Comparison of ENCODE assay signal across 8 cellular contexts in genomic region chr2:201220102-201220570, GRCh38. TPM values are rescaled to one million over a fixed set of nuclear protein-coding genes. Genes with fewer than 3 reads are reported as not detected.
DNase-seq lines count a peak whose midpoint lies in the region; ATAC-seq, FAIRE-seq and TF ChIP-seq lines count a peak whose summit lies in the region.
"Had no signal": no experiment of that assay in that cellular context is flagged by ENCODE, and none has a peak within 500 bp of the region (broad histone marks: within the 10 kb centered on the region; RNA-seq: fewer than 3 reads in every experiment).

No MANE protein-coding gene starts in this region.

- no peak overlapping the region for H3K56ac ChIP-seq in H1 (replicated peaks; ENCODE audit: insufficient read length, low read depth, low read length)

- no peak overlapping the region for H3K23ac ChIP-seq in H1 (ENCODE audit: insufficient read length)

- H3K14ac ChIP-seq in H1 (ENCODE audit: insufficient read length), result no peak overlapping the region

- H3K4ac ChIP-seq in H1 (replicated peaks; ENCODE audit: insufficient read length, low read depth, low read length), result no peak overlapping the region

- no peaks in the 10 kb centered on the region for H4K20me1 ChIP-seq in H1 (replicated peaks in 1 of 2; ENCODE audit: control insufficient read depth in 1 of 2, insufficient read depth in 2 of 2, low read length in 2 of 2)
- no peaks in the 10 kb centered on the region for H4K20me1 ChIP-seq in neural progenitor cell (ENCODE audit: low read depth)

- TF ChIP-seq RAD21 in H1 (IDR thresholded peaks at IDR 0.05 in 1 of 2, conservative IDR thresholded peaks at IDR 0.05 in 1 of 2; ENCODE audit: low read depth in 2 of 2, low read length in 2 of 2), result no peak

- DNase-seq in H7 (peak; percentile 29), NCI-H2227 treated with DMSO at 0.1 percent for 48 hours (lab: John Stamatoyannopoulos, UW) (peak; percentile 49), H1 (ENCODE audit: low read depth in 1 of 2, low spot score in 2 of 2) (no peak), neural progenitor cell (ENCODE audit: low spot score) (peak; percentile 42), HuH-7.5 (ENCODE audit: low spot score) (no peak)

- TF ChIP-seq POLR2A in H1 (IDR thresholded peaks at IDR 0.05; ENCODE audit: control extremely low read depth in 1 of 2, low read depth in 2 of 2, low read length in 2 of 2), result no peak

- POLR2A ChIA-PET in H1 (lab: Charles Lee; ENCODE audit: partially characterized antibody), result interaction anchor here (0.5 to 3.6 kb wide), 5 partner anchors 12 to 257 kb away, joined by 3 to 9 read pairs (median 3); no protein-coding TSS in a partner anchor

- peak overlapping the region; percentile 26 for H4K5ac ChIP-seq in H1 (ENCODE audit: insufficient read length, low read depth, low read length)

- H2BK12ac ChIP-seq in H1 (ENCODE audit: low read depth, low read length), result no peak overlapping the region

- no peak overlapping the region for H4K91ac ChIP-seq in H1 (replicated peaks; ENCODE audit: insufficient read length, low read length)

- H2BK5ac ChIP-seq in H1 (ENCODE audit: low read depth, low read length), result no peak overlapping the region

- no peaks in the 10 kb centered on the region for H3K79me1 ChIP-seq in H1 (ENCODE audit: low read depth, low read length)

- H3K27me3 ChIP-seq in H7 (ENCODE audit: control insufficient read depth, insufficient read depth, low read length) (no peaks in the 10 kb centered on the region), H1 (replicated peaks in 1 of 4; ENCODE audit: control insufficient read depth in 3 of 4, extremely low read depth in 1 of 4, insufficient read depth in 3 of 4, low read length in 3 of 4) (no peaks in the 10 kb centered on the region), neural progenitor cell (no peaks in the 10 kb centered on the region)
- H3K27me3 ChIP-seq: vagina had no signal

- no peak overlapping the region for H2BK20ac ChIP-seq in H1 (ENCODE audit: low read length)

- no peak for FAIRE-seq in H1 (lab: Jason Lieb, UNC)

- no peak overlapping the region for H2AK5ac ChIP-seq in H1 (ENCODE audit: low read depth, low read length)

- peaks cover 2% of the 10 kb centered on the region for H3K27me3 Mint-ChIP-seq in neural progenitor cell (ENCODE audit: insufficient read depth, low read depth)

- H3K79me2 ChIP-seq in H1 (ENCODE audit: control insufficient read depth in 1 of 2, insufficient read depth in 2 of 2, low read length in 2 of 2), result no peaks in the 10 kb centered on the region
- no peaks in the 10 kb centered on the region for H3K79me2 ChIP-seq in neural progenitor cell (ENCODE audit: low read depth)

- H3K36me3 ChIP-seq in H7 (replicated peaks; ENCODE audit: control insufficient read depth, insufficient read depth, low read length), result no peaks in the 10 kb centered on the region; the same call in 1 of the 2 replicates
- H3K36me3 ChIP-seq in H1 (ENCODE audit: control insufficient read depth in 2 of 4, insufficient read depth in 4 of 4, low read length in 3 of 4), result no peaks in the 10 kb centered on the region
- no peaks in the 10 kb centered on the region for H3K36me3 ChIP-seq in neural progenitor cell
- H3K36me3 ChIP-seq: vagina had no signal

- H2BK120ac ChIP-seq in H1 (replicated peaks; ENCODE audit: low read depth, low read length), result no peak overlapping the region

- H3K18ac ChIP-seq in H1 (ENCODE audit: extremely low read depth, low read length), result no peak overlapping the region

- H3K4me3 Mint-ChIP-seq in neural progenitor cell, result no peak overlapping the region

- no peaks in the 10 kb centered on the region for H3K9me3 Mint-ChIP-seq in neural progenitor cell

- no peak overlapping the region for H2BK15ac ChIP-seq in H1 (ENCODE audit: low read length)

- H3K4me1 ChIP-seq in H1 (replicated peaks in 1 of 4; ENCODE audit: control insufficient read depth in 3 of 4, insufficient read depth in 4 of 4, low read length in 3 of 4) (peaks cover 5 to 23% (median 13%) of the 10 kb centered on the region in 4 experiments; a peak in 6 of 7 replicates), neural progenitor cell (peaks cover 12% of the 10 kb centered on the region)
- H3K4me1 ChIP-seq: vagina had no signal

- peaks cover 11% of the 10 kb centered on the region for H3K4me1 Mint-ChIP-seq in neural progenitor cell

- no peak overlapping the region for H4K8ac ChIP-seq in H1 (ENCODE audit: extremely low read depth, insufficient read depth, low read length)

- H3K23me2 ChIP-seq in H1 (ENCODE audit: low read depth, low read length), result no peaks in the 10 kb centered on the region

- ATAC-seq in HG03565 (IDR thresholded peaks at IDR 0.05; ENCODE audit: unreplicated experiment), result no peak
- ATAC-seq in GM21529 (IDR thresholded peaks at IDR 0.05; ENCODE audit: unreplicated experiment), result no peak

- H3K4me2 ChIP-seq in H1 (ENCODE audit: insufficient read depth in 1 of 2, low read depth in 2 of 2, low read length in 2 of 2), result peak overlapping the region; percentile 43 to 71
- no peak overlapping the region for H3K4me2 ChIP-seq in neural progenitor cell

- no peaks in the 10 kb centered on the region for H3F3A ChIP-seq in neural progenitor cell (ENCODE audit: low read depth)

- H2AFZ ChIP-seq in H1 (ENCODE audit: low read length), result no peak overlapping the region
- H2AFZ ChIP-seq in neural progenitor cell (replicated peaks), result peak overlapping the region; percentile 36

- H3K27ac Mint-ChIP-seq in neural progenitor cell, result no peak overlapping the region

- 70% methylated on average over 4 of the region's 4 CpGs; no CpG with 5 or more reads in 1 of the 2 experiments for WGBS in H1 (ENCODE audit: extremely low coverage in 1 of 2, insufficient coverage in 1 of 2, insufficient read length in 1 of 2, insufficient replicate concordance in 2 of 2, low coverage in 1 of 2, low lambda C conversion rate in 2 of 2, missing lambda C conversion rate in 1 of 2), 2 experiments

- no peak overlapping the region for H3K9ac ChIP-seq in H1 (replicated peaks in 1 of 4; ENCODE audit: extremely low read depth in 1 of 4, low read depth in 3 of 4, low read length in 3 of 4)
- H3K9ac ChIP-seq in neural progenitor cell, result no peak overlapping the region

- TF ChIP-seq CTCF in H1 (IDR thresholded peaks at IDR 0.05; ENCODE audit: control extremely low read depth in 1 of 3, insufficient read depth in 1 of 3, low read depth in 1 of 3, low read length in 3 of 3), result no peak
- no peak for TF ChIP-seq CTCF in neural progenitor cell (IDR thresholded peaks at IDR 0.05)

- no peaks in the 10 kb centered on the region for H3K36me3 Mint-ChIP-seq in neural progenitor cell

- no peak overlapping the region for H3K4me3 ChIP-seq in H7 (ENCODE audit: insufficient read depth, low read depth, low read length)
- H3K4me3 ChIP-seq in H1 (ENCODE audit: extremely low read depth in 1 of 4, insufficient read depth in 2 of 4, low read depth in 3 of 4, low read length in 4 of 4), result peak overlapping the region in 1 of 4 experiments; percentile 38; a peak in 1 of 8 replicates
- no peak overlapping the region for H3K4me3 ChIP-seq in neural progenitor cell
- H3K4me3 ChIP-seq: vagina had no signal

- no peak overlapping the region for H3K27ac ChIP-seq in H1 (ENCODE audit: low read depth, low read length)
- H3K27ac ChIP-seq in neural progenitor cell, result no peak overlapping the region
- H3K27ac ChIP-seq: vagina had no signal

- peak in 1 of 2 experiments; percentile 29; a peak in 1 of 3 replicates for TF ChIP-seq EP300 in H1 (IDR thresholded peaks at IDR 0.05; ENCODE audit: borderline replicate concordance in 1 of 2, low read depth in 2 of 2, low read length in 2 of 2)

- H3K9me3 ChIP-seq in H1 (ENCODE audit: insufficient read depth in 2 of 2, low read depth in 1 of 2, low read length in 1 of 2), result no peaks in the 10 kb centered on the region; a peak in 1 of 4 replicates
- no peaks in the 10 kb centered on the region for H3K9me3 ChIP-seq in neural progenitor cell (ENCODE audit: low read depth)
- H3K9me3 ChIP-seq: vagina had no signal

- CTCF ChIA-PET in H1 (lab: Charles Lee; ENCODE audit: partially characterized antibody), result interaction anchor here (1.1 to 5.1 kb wide), 5 partner anchors 10 to 257 kb away, joined by 3 to 40 read pairs (median 3); partner anchors contain the start of gene CASP10

TF ChIP-seq in H1, 55 proteins besides CTCF, POLR2A, EP300 and RAD21 (continues in another document):
- TF ChIP-seq RNF2 (IDR thresholded peaks at IDR 0.05; ENCODE audit: borderline replicate concordance, low read depth, low read length, missing control alignments, poor library complexity, severe bottlenecking) (no peak), CHD2 (IDR thresholded peaks at IDR 0.05; ENCODE audit: low read length) (no peak), YY1 (IDR thresholded peaks at IDR 0.05; ENCODE audit: low read depth, low read length) (no peak), SIN3A (conservative IDR thresholded peaks at IDR 0.05 in 1 of 2, IDR thresholded peaks at IDR 0.05 in 1 of 2; ENCODE audit: low read depth in 1 of 2, low read length in 2 of 2) (0 out of 4 replicates have a peak, but pooled peaks of 1 of the 2 experiments have one; percentile 16), CBX5 (IDR thresholded peaks at IDR 0.05; ENCODE audit: low read depth, low read length) (no peak), SIX5 (IDR thresholded peaks at IDR 0.05; ENCODE audit: low read depth, low read length) (no peak), SUZ12 (IDR thresholded peaks at IDR 0.05; ENCODE audit: low read length) (no peak)

RNA-seq across cellular contexts. Expression of gene CASP10, which starts 37.2 kb away (rescaled TPM):
- total RNA-seq in H7 (2014; rRNA removed; shearing (Covaris generic)), result 5.1 and 5.4 TPM in 2 replicates
- 4.0 and 4.2 TPM in 2 replicates for total RNA-seq in H1 (2021; fragmentation: NEBNext Ultra II Directional; extraction: Animal tissue kit (Norgen Biotek cat#: 25700))
- 2.0 and 2.3 TPM in 2 replicates for polyA plus RNA-seq in H1 (2011; rRNA removed)
- polyA plus RNA-seq in H1 (2011; cell fraction: cytosol; rRNA removed), result 2.8 TPM
- polyA plus RNA-seq in H1 (2011; cell fraction: nucleus; rRNA removed), result 2.9 TPM
- 2.7 to 3.2 TPM (median 3.0 TPM) in 4 replicates for polyA plus RNA-seq in H1 (2012, experiment 1 of 2)
- 1.2 TPM for polyA plus RNA-seq in H1 (2012, experiment 2 of 2)
- 2.4 TPM for polyA plus RNA-seq in H1 (2013, experiment 1 of 2)
- polyA plus RNA-seq in H1 (2013, experiment 2 of 2), result 1.4 TPM
- polyA minus RNA-seq in H1 (2011; rRNA and poly(A)+ RNA removed), result 7.1 and 7.9 TPM in 2 replicates
- polyA minus RNA-seq in H1 (2011; cell fraction: cytosol; rRNA and poly(A)+ RNA removed), result 3.2 TPM
- polyA minus RNA-seq in H1 (2011; cell fraction: nucleus; rRNA and poly(A)+ RNA removed), result 8.9 TPM
- 1.4 and 2.2 TPM in 2 replicates for total RNA-seq in neural progenitor cell (ENCODE audit: low replicate concordance)

RNA-seq across cellular contexts. Expression of gene CASP8, which starts 40.2 kb away (rescaled TPM):
- total RNA-seq in H7 (2014; rRNA removed; shearing (Covaris generic)), result 16.1 and 16.9 TPM in 2 replicates
- total RNA-seq in H1 (2021; fragmentation: NEBNext Ultra II Directional; extraction: Animal tissue kit (Norgen Biotek cat#: 25700)), result 3.6 and 3.7 TPM in 2 replicates
- 2.3 and 2.8 TPM in 2 replicates for polyA plus RNA-seq in H1 (2011; rRNA removed)
- polyA plus RNA-seq in H1 (2011; cell fraction: cytosol; rRNA removed), result 3.0 TPM
- 2.6 TPM for polyA plus RNA-seq in H1 (2011; cell fraction: nucleus; rRNA removed)
- 3.0 to 5.0 TPM (median 3.7 TPM) in 4 replicates for polyA plus RNA-seq in H1 (2012, experiment 1 of 2)
- polyA plus RNA-seq in H1 (2012, experiment 2 of 2), result 1.2 TPM
- 4.1 TPM for polyA plus RNA-seq in H1 (2013, experiment 1 of 2)
- 3.2 TPM for polyA plus RNA-seq in H1 (2013, experiment 2 of 2)
- polyA minus RNA-seq in H1 (2011; rRNA and poly(A)+ RNA removed), result 4.2 and 4.3 TPM in 2 replicates
- polyA minus RNA-seq in H1 (2011; cell fraction: cytosol; rRNA and poly(A)+ RNA removed), result 2.9 TPM
- 8.3 TPM for polyA minus RNA-seq in H1 (2011; cell fraction: nucleus; rRNA and poly(A)+ RNA removed)
- total RNA-seq in neural progenitor cell (ENCODE audit: low replicate concordance), result 2.1 and 3.1 TPM in 2 replicates

Comparison
In these comparisons a context has a peak if more than half of its experiments do, and no peak if none do; other contexts are left out.
1. DNase-seq: peak in H7 (single experiment), NCI-H2227 treated with DMSO at 0.1 percent for 48 hours (single experiment) and neural progenitor cell (single experiment); none in H1 (0 of 2) and HuH-7.5 (single experiment).